8 cellular contexts compared by ENCODE assay signal in genomic region chr11:12376259-12376971, GRCh38. TPM values are rescaled to one million over a fixed set of nuclear protein-coding genes. Genes with fewer than 3 reads are reported as not detected.
A peak's percentile ranks its signal among the peaks of the same experiment; 100 is the strongest.
DNase-seq lines count a peak whose midpoint lies in the region; ATAC-seq and TF ChIP-seq lines count a peak whose summit lies in the region.

No MANE protein-coding gene starts in this region.

- H3K79me2 ChIP-seq in Karpas-422 (ENCODE audit: low read length), result no peaks in the 10 kb centered on the region

- peak overlapping the region; percentile 40 for H2BK15ac ChIP-seq in neuronal stem cell (ENCODE audit: low read length)

- H4K91ac ChIP-seq in neuronal stem cell (ENCODE audit: low read depth, low read length, poor library complexity), result no peak overlapping the region

- no peak for DNase-seq in Panc1 (ENCODE audit: low read depth, low spot score)
- DNase-seq in esophagus squamous epithelium (lab: John Stamatoyannopoulos, UW), result no peak
- DNase-seq in neuronal stem cell (ENCODE audit: low spot score), result no peak
- no peak for DNase-seq in Karpas-422
- no peak for DNase-seq in HAP-1 (ENCODE audit: low spot score in 2 of 2)
- DNase-seq in iPS-NIHi11 (ENCODE audit: low spot score), result no peak

- H4K20me1 ChIP-seq in BLaER1 (no peaks in the 10 kb centered on the region), Karpas-422 (ENCODE audit: insufficient read depth, low read depth, low read length) (no peaks in the 10 kb centered on the region)

- no peak overlapping the region for H2BK120ac ChIP-seq in neuronal stem cell (ENCODE audit: low read depth, low read length)

- no TSS peak for BruUV-seq in Panc1 (replicated peaks; lab: Mats Ljungman, UMichigan)

- H3K14ac ChIP-seq in neuronal stem cell (ENCODE audit: low read length), result no peak overlapping the region

- H2BK12ac ChIP-seq in neuronal stem cell (ENCODE audit: low read length), result no peak overlapping the region

- H3K27ac ChIP-seq in BLaER1 (0 out of 2 replicates have a peak overlapping the region, but pooled peaks have one; percentile 23), Panc1 (ENCODE audit: low read length) (peak overlapping the region; percentile 77; the same call in 1 of the 2 replicates), esophagus squamous epithelium (peak overlapping the region; percentile 87 to 98 (median 94)), neuronal stem cell (replicated peaks; ENCODE audit: low read length) (no peak overlapping the region), Karpas-422 (ENCODE audit: low read length) (no peak overlapping the region)

- H3K4me2 ChIP-seq in BLaER1 (peak overlapping the region; percentile 32; the same call in 1 of the 2 replicates), neuronal stem cell (ENCODE audit: insufficient read depth, low read length, poor library complexity, severe bottlenecking) (peak overlapping the region; percentile 75), Karpas-422 (ENCODE audit: low read depth, low read length, poor library complexity, severe bottlenecking) (no peak overlapping the region)

- H3K23ac ChIP-seq in neuronal stem cell (ENCODE audit: low read depth, low read length, poor library complexity), result no peak overlapping the region

- CTCF ChIA-PET in Panc1 (lab: Charles Lee), result interaction anchor here (0.6 to 0.8 kb wide), 2 partner anchors 46 to 239 kb away, joined by 3 to 6 read pairs; no protein-coding TSS in a partner anchor

- H3K4me1 ChIP-seq in BLaER1 (peaks cover 12% of the 10 kb centered on the region), Panc1 (ENCODE audit: control insufficient read depth, insufficient read depth, low read length) (peaks cover 6% of the 10 kb centered on the region), esophagus squamous epithelium (peaks cover 0 to 42% (median 8%) of the 10 kb centered on the region in 3 donors), neuronal stem cell (ENCODE audit: control insufficient read depth in 2 of 2, insufficient read depth in 1 of 2, low read depth in 1 of 2, low read length in 2 of 2) (peaks cover 0 to 7% of the 10 kb centered on the region in 2 donors), Karpas-422 (ENCODE audit: low read length) (peaks cover 6% of the 10 kb centered on the region), HAP-1 (no peaks in the 10 kb centered on the region)

- H2AFZ ChIP-seq in neuronal stem cell (ENCODE audit: low read length) (peak overlapping the region; percentile 84), Karpas-422 (ENCODE audit: low read length) (no peak overlapping the region)

- H3K79me1 ChIP-seq in neuronal stem cell (ENCODE audit: low read depth, low read length), result no peaks in the 10 kb centered on the region

- POLR2A ChIA-PET in Panc1 (lab: Charles Lee), result no interaction called here

- H3K36me3 ChIP-seq in BLaER1 (no peaks in the 10 kb centered on the region), Panc1 (ENCODE audit: control insufficient read depth, insufficient read depth, low read length) (no peaks in the 10 kb centered on the region), esophagus squamous epithelium (no peaks in the 10 kb centered on the region), neuronal stem cell (replicated peaks in 1 of 2; ENCODE audit: control insufficient read depth in 2 of 2, insufficient read depth in 2 of 2, low read length in 2 of 2) (no peaks in the 10 kb centered on the region), Karpas-422 (ENCODE audit: insufficient read depth, low read length) (no peaks in the 10 kb centered on the region), HAP-1 (replicated peaks) (no peaks in the 10 kb centered on the region)

- 64 to 71% methylated on average over 11 of the region's 11 CpGs for WGBS in esophagus squamous epithelium, 2 donors
- WGBS in neuronal stem cell (ENCODE audit: extremely low coverage in 2 of 2, insufficient read length in 2 of 2, insufficient replicate concordance in 1 of 2), 2 donors, result no CpG with 5 or more reads among the region's 11 CpGs

- H3K27me3 ChIP-seq in BLaER1 (no peaks in the 10 kb centered on the region), Panc1 (ENCODE audit: control insufficient read depth, insufficient read depth, low read length) (no peaks in the 10 kb centered on the region), esophagus squamous epithelium (peaks cover 0 to 11% (median 0%) of the 10 kb centered on the region in 4 donors), neuronal stem cell (ENCODE audit: control insufficient read depth in 3 of 3, insufficient read depth in 3 of 3, low read depth in 1 of 3, low read length in 3 of 3) (peaks cover 0 to 43% (median 0%) of the 10 kb centered on the region in 3 experiments), Karpas-422 (ENCODE audit: low read length) (no peaks in the 10 kb centered on the region), HAP-1 (ENCODE audit: low read depth) (no peaks in the 10 kb centered on the region)

- no peak overlapping the region for H2AK5ac ChIP-seq in neuronal stem cell (ENCODE audit: low read depth, low read length)

- intact Hi-C loops in Panc1 (cut with micrococcal nuclease; ENCODE audit: unreplicated experiment) (no loop called here), esophagus squamous epithelium (cut with DNase I) (no loop called here)

- TF ChIP-seq CTCF in Panc1 (IDR thresholded peaks at IDR 0.05) (no peak), esophagus squamous epithelium (IDR thresholded peaks at IDR 0.05) (no peak)

- H3K18ac ChIP-seq in neuronal stem cell (ENCODE audit: low read length), result peak overlapping the region; percentile 20

- in situ Hi-C loops in Panc1 (cut with HindIII; ENCODE audit: low pct_unique_long_range_greater_than_20kb, low sequenced_read_pairs) (no loop called here), HAP-1 (cut with MboI; ENCODE audit: low sequenced_read_pairs) (no loop called here)

- no peak overlapping the region for H2BK5ac ChIP-seq in neuronal stem cell (ENCODE audit: low read length)

- peak in 2 of 4 donors; percentile 10 to 20 for TF ChIP-seq POLR2A in esophagus squamous epithelium (IDR thresholded peaks at IDR 0.05)

- ATAC-seq in Panc1, result no peak
- no peak for ATAC-seq in HG03439 (IDR thresholded peaks at IDR 0.05; ENCODE audit: unreplicated experiment)

- H3K4ac ChIP-seq in neuronal stem cell (ENCODE audit: low read length), result no peak overlapping the region

- no peak overlapping the region for H4K8ac ChIP-seq in neuronal stem cell (ENCODE audit: low read depth, low read length)

- H3K4me3 ChIP-seq in BLaER1, result no peak overlapping the region
- H3K4me3 ChIP-seq in Panc1 (ENCODE audit: low read depth in 2 of 2, low read length in 2 of 2), result no peak overlapping the region
- H3K4me3 ChIP-seq in esophagus squamous epithelium, result peak overlapping the region in 1 of 4 donors; percentile 88
- H3K4me3 ChIP-seq in neuronal stem cell (ENCODE audit: low read length in 2 of 2), result no peak overlapping the region
- no peak overlapping the region for H3K4me3 ChIP-seq in Karpas-422 (ENCODE audit: low read length)
- no peak overlapping the region for H3K4me3 ChIP-seq in HAP-1

- H3K9me2 ChIP-seq in Karpas-422 (replicated peaks; ENCODE audit: insufficient read depth, low read length), result no peaks in the 10 kb centered on the region

- H3K9ac ChIP-seq in BLaER1, result no peak overlapping the region
- no peak overlapping the region for H3K9ac ChIP-seq in neuronal stem cell (ENCODE audit: low read depth, low read length, poor library complexity)
- no peak overlapping the region for H3K9ac ChIP-seq in Karpas-422 (ENCODE audit: low read length)

- peaks cover 54% of the 10 kb centered on the region for H3K9me3 ChIP-seq in BLaER1
- no peaks in the 10 kb centered on the region for H3K9me3 ChIP-seq in Panc1 (ENCODE audit: control insufficient read depth, insufficient read depth, low read depth, low read length)
- no peaks in the 10 kb centered on the region for H3K9me3 ChIP-seq in esophagus squamous epithelium
- peaks cover 0 to 10% of the 10 kb centered on the region in 2 donors for H3K9me3 ChIP-seq in neuronal stem cell (replicated peaks in 1 of 2; ENCODE audit: control insufficient read depth in 2 of 2, insufficient read depth in 1 of 2, low read depth in 1 of 2, low read length in 2 of 2)
- H3K9me3 ChIP-seq in Karpas-422 (ENCODE audit: low read length), result no peaks in the 10 kb centered on the region
- H3K9me3 ChIP-seq in HAP-1, result no peaks in the 10 kb centered on the region

RNA-seq across cellular contexts. Expression of gene PARVA, which starts 1.0 kb away (rescaled TPM):
- 29.1 TPM for total RNA-seq in Panc1 (2021; ENCODE audit: unreplicated experiment)
- polyA plus RNA-seq in Panc1 (2012; ENCODE audit: insufficient read length), result 47.5 TPM
- total RNA-seq in esophagus squamous epithelium, result 10 to 100 TPM in 3 of 4 donors, 1 to 10 TPM in 1; 8.6 to 66.9 (median 16.2) TPM
- polyA plus RNA-seq in neuronal stem cell (2013, experiment 1 of 2), result 15.6 TPM
- 15.7 TPM for polyA plus RNA-seq in neuronal stem cell (2013, experiment 2 of 2)
- total RNA-seq in Karpas-422 (2014; rRNA removed; shearing (Covaris generic); ENCODE audit: low replicate concordance), result not detected in 2 replicates

Comparison
In these comparisons a context has a peak if more than half of its experiments do, and no peak if none do; other contexts are left out.
1. H3K27ac ChIP-seq: peak in BLaER1 (single experiment), Panc1 (single experiment) and esophagus squamous epithelium (4 of 4); none in neuronal stem cell (single experiment) and Karpas-422 (single experiment).